ENCODE assay signal across 8 cellular contexts in genomic region chr2:27356056-27356381, GRCh38. TPM values are rescaled to one million over a fixed set of nuclear protein-coding genes. Genes with fewer than 3 reads are reported as not detected.
DNase-seq lines count a peak whose midpoint lies in the region; ATAC-seq and TF ChIP-seq lines count a peak whose summit lies in the region.

No MANE protein-coding gene starts in this region.

- DNase-seq in SKM-1 treated with dmso at 0.1 percent for 144 hours (lab: John Stamatoyannopoulos, UW; ENCODE audit: unreplicated experiment) (peak; percentile 72), SKM-1 (lab: John Stamatoyannopoulos, UW; ENCODE audit: unreplicated experiment) (no peak), T1000 (lab: John Stamatoyannopoulos, UW) (peak; percentile 5), putamen (ENCODE audit: low spot score) (no peak)
- DNase-seq in naive thymus-derived CD4-positive, alpha-beta T cell = no peak

- peak overlapping the region; percentile 95 to 100 (median 98) for H3K4me3 Mint-ChIP-seq in naive thymus-derived CD4-positive, alpha-beta T cell

- H3K9me3 Mint-ChIP-seq in naive thymus-derived CD4-positive, alpha-beta T cell = peaks cover 0 to 6% (median 0%) of the 10 kb centered on the region in 11 donors

- H3K4me3 ChIP-seq in esophagus (ENCODE audit: low read depth in 1 of 2, low read length in 2 of 2) = peak overlapping the region; percentile 67 to 97
- peak overlapping the region; percentile 96 for H3K4me3 ChIP-seq in naive thymus-derived CD4-positive, alpha-beta T cell (ENCODE audit: low read length)

- WGBS in esophagus, 2 donors = 0% methylated on average over 12 of the region's 12 CpGs

- H3K36me3 Mint-ChIP-seq in naive thymus-derived CD4-positive, alpha-beta T cell = peaks cover 0 to 8% (median 4%) of the 10 kb centered on the region in 5 donors

- peak overlapping the region; percentile 86 to 99 for H3K27ac ChIP-seq in esophagus (ENCODE audit: low read depth in 2 of 2, low read length in 1 of 2)
- peak overlapping the region; percentile 91 for H3K27ac ChIP-seq in naive thymus-derived CD4-positive, alpha-beta T cell (ENCODE audit: low read depth, low read length)

- CTCF ChIA-PET in naive thymus-derived CD4-positive, alpha-beta T cell (lab: Charles Lee) = no interaction called here

- intact Hi-C loops in naive thymus-derived CD4-positive, alpha-beta T cell (cut with micrococcal nuclease) = loop anchor here (1.0 to 5.0 kb wide), 16 partner anchors 14 to 1324 kb away; partner anchors contain the start of genes IFT172 (in 2 of the 2), NRBP1 (in 2 of the 2), PPM1G (in 2 of the 2) and AGBL5 (in 1 of the 2)

- TF ChIP-seq RAD21 in Ishikawa (IDR thresholded peaks at IDR 0.05; ENCODE audit: low read depth) = no peak

- no peaks in the 10 kb centered on the region for H3K9me3 ChIP-seq in esophagus (ENCODE audit: control insufficient read depth in 2 of 2, insufficient read depth in 1 of 2, low read depth in 1 of 2, low read length in 1 of 2)
- H3K9me3 ChIP-seq in naive thymus-derived CD4-positive, alpha-beta T cell (ENCODE audit: control insufficient read depth in 2 of 3, low read length in 3 of 3) = no peaks in the 10 kb centered on the region

- no peaks in the 10 kb centered on the region for H3K27me3 Mint-ChIP-seq in naive thymus-derived CD4-positive, alpha-beta T cell

- H3K36me3 ChIP-seq in esophagus (ENCODE audit: control insufficient read depth in 2 of 2, insufficient read depth in 2 of 2, low read length in 1 of 2) = no peaks in the 10 kb centered on the region
- peaks cover 0 to 12% (median 0%) of the 10 kb centered on the region in 3 experiments for H3K36me3 ChIP-seq in naive thymus-derived CD4-positive, alpha-beta T cell (ENCODE audit: control insufficient read depth in 2 of 3, insufficient read depth in 3 of 3, low read length in 3 of 3)

- POLR2A ChIA-PET in naive thymus-derived CD4-positive, alpha-beta T cell (lab: Charles Lee) = interaction anchor here (1.0 to 2.9 kb wide), 12 partner anchors 11 to 274 kb away, joined by 3 to 65 read pairs (median 6); partner anchors contain the start of genes ATRAID, EIF2B4, MPV17 and NRBP1

- H3K4me1 Mint-ChIP-seq in naive thymus-derived CD4-positive, alpha-beta T cell = peaks cover 40 to 68% (median 60%) of the 10 kb centered on the region in 7 donors

- peak; percentile 23 for ATAC-seq in GM21737 (IDR thresholded peaks at IDR 0.05; ENCODE audit: unreplicated experiment)
- peak; percentile 34 for ATAC-seq in naive thymus-derived CD4-positive, alpha-beta T cell

- peaks cover 0 to 2% of the 10 kb centered on the region in 2 donors for H3K4me1 ChIP-seq in esophagus (ENCODE audit: control insufficient read depth in 2 of 2, insufficient read depth in 2 of 2, low read length in 1 of 2)
- peaks cover 24 to 36% of the 10 kb centered on the region in 2 donors for H3K4me1 ChIP-seq in naive thymus-derived CD4-positive, alpha-beta T cell (ENCODE audit: control insufficient read depth in 2 of 2, insufficient read depth in 2 of 2, low read length in 2 of 2)

- H3K27ac Mint-ChIP-seq in naive thymus-derived CD4-positive, alpha-beta T cell = peak overlapping the region; percentile 96 to 100 (median 99)

- TF ChIP-seq EP300 in Ishikawa (IDR thresholded peaks at IDR 0.05; ENCODE audit: borderline replicate concordance) = no peak

- H3K27me3 ChIP-seq in esophagus (ENCODE audit: control insufficient read depth in 1 of 2, insufficient read depth in 2 of 2, low read length in 2 of 2) = no peaks in the 10 kb centered on the region
- H3K27me3 ChIP-seq in naive thymus-derived CD4-positive, alpha-beta T cell (ENCODE audit: control insufficient read depth in 2 of 2, insufficient read depth in 2 of 2, low read length in 2 of 2) = no peaks in the 10 kb centered on the region

TF ChIP-seq in Ishikawa, 13 proteins besides CTCF, POLR2A, EP300 and RAD21:
- TF ChIP-seq NFIC (IDR thresholded peaks at IDR 0.05) = no peak
- TF ChIP-seq EGR1 (IDR thresholded peaks at IDR 0.05) = no peak
- TF ChIP-seq CREB1 (IDR thresholded peaks at IDR 0.05; ENCODE audit: low read depth) = no peak
- no peak for TF ChIP-seq REST (IDR thresholded peaks at IDR 0.05; ENCODE audit: low read depth)
- TF ChIP-seq ZBTB7A (IDR thresholded peaks at IDR 0.05; ENCODE audit: low read depth) = no peak
- TF ChIP-seq FOXM1 (IDR thresholded peaks at IDR 0.05; ENCODE audit: borderline replicate concordance, low read depth) = no peak
- no peak for TF ChIP-seq TEAD4 (IDR thresholded peaks at IDR 0.05)
- TF ChIP-seq MAX (IDR thresholded peaks at IDR 0.05) = 0 out of 2 replicates have a peak, but pooled peaks have one; percentile 3
- no peak for TF ChIP-seq YY1 (IDR thresholded peaks at IDR 0.05; ENCODE audit: low read depth)

RNA-seq across cellular contexts. Expression of gene GTF3C2, which starts 0.5 kb away (rescaled TPM):
- polyA plus RNA-seq in esophagus = 10 to 100 TPM; 41.5 to 43.8 TPM
- total RNA-seq in naive thymus-derived CD4-positive, alpha-beta T cell = 100 to 1,000 TPM in 1 of 5 experiments, 10 to 100 TPM in 4; 68.0 to 106 (median 78.3) TPM
- polyA plus RNA-seq in naive thymus-derived CD4-positive, alpha-beta T cell = 10 to 100 TPM; 26.6 to 56.1 TPM

RNA-seq across cellular contexts. Expression of gene EIF2B4, which starts 14.1 kb away (rescaled TPM):
- 10 to 100 TPM; 44.1 to 55.5 TPM for polyA plus RNA-seq in esophagus
- 10 to 100 TPM; 36.5 to 56.1 (median 44.1) TPM for total RNA-seq in naive thymus-derived CD4-positive, alpha-beta T cell
- polyA plus RNA-seq in naive thymus-derived CD4-positive, alpha-beta T cell = 10 to 100 TPM; 23.8 to 42.2 TPM

RNA-seq across cellular contexts. Expression of gene SNX17, which starts 14.4 kb away (rescaled TPM):
- polyA plus RNA-seq in esophagus = 10 to 100 TPM; 36.9 to 61.7 TPM
- total RNA-seq in naive thymus-derived CD4-positive, alpha-beta T cell = 100 to 1,000 TPM in 3 of 5 experiments, 10 to 100 TPM in 2; 71.0 to 128 (median 111) TPM
- polyA plus RNA-seq in naive thymus-derived CD4-positive, alpha-beta T cell = 100 to 1,000 TPM; 187 to 209 TPM

RNA-seq across cellular contexts. Expression of gene ZNF513, which starts 24.5 kb away (rescaled TPM):
- polyA plus RNA-seq in esophagus = 10 to 100 TPM; 20.0 to 34.5 TPM
- total RNA-seq in naive thymus-derived CD4-positive, alpha-beta T cell = 10 to 100 TPM; 15.6 to 23.2 (median 19.2) TPM
- polyA plus RNA-seq in naive thymus-derived CD4-positive, alpha-beta T cell = 1 to 10 TPM; 2.6 to 8.1 TPM

RNA-seq across cellular contexts. Expression of gene MPV17, which starts 33.1 kb away (rescaled TPM):
- polyA plus RNA-seq in esophagus = 10 to 100 TPM; 44.9 to 71.2 TPM
- 100 to 1,000 TPM in 1 of 5 experiments, 10 to 100 TPM in 4; 55.7 to 119 (median 94.4) TPM for total RNA-seq in naive thymus-derived CD4-positive, alpha-beta T cell
- polyA plus RNA-seq in naive thymus-derived CD4-positive, alpha-beta T cell = 100 to 1,000 TPM; 133 to 145 TPM

Comparison
In these comparisons a context has a peak if more than half of its experiments do, and no peak if none do; other contexts are left out.
1. DNase-seq: peak in SKM-1 treated with dmso at 0.1 percent for 144 hours (single experiment) and T1000 (single experiment); none in SKM-1 (single experiment), naive thymus-derived CD4-positive, alpha-beta T cell (0 of 9) and putamen (single experiment).